ENCODE assay signal across 1 cellular context in the genomic region with DNA sequence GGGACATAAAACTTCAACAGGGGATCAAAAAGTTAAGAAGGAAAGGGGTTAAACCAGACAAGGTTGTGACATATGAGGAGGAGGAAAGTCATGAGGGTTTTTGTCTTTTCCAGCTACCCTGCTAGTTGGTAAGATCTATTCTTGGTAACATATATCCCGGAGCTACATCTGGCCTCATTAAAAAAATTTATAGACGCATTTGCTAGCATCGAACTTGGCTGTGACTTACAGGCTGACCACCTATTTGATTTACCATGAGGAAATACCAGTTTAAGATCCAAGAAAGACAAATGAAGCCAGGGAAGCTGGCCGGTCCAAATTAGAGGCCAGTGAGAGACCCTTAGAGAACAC.
TF ChIP-seq lines count a peak whose summit lies in the region.

No MANE protein-coding gene starts in this region.

TF ChIP-seq in IMR-90, 13 proteins besides CTCF, POLR2A, EP300 and RAD21 (continued from another document):
- TF ChIP-seq, protein P1, sequence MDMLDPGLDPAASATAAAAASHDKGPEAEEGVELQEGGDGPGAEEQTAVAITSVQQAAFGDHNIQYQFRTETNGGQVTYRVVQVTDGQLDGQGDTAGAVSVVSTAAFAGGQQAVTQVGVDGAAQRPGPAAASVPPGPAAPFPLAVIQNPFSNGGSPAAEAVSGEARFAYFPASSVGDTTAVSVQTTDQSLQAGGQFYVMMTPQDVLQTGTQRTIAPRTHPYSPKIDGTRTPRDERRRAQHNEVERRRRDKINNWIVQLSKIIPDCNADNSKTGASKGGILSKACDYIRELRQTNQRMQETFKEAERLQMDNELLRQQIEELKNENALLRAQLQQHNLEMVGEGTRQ (IDR thresholded peaks at IDR 0.05; ENCODE audit: low read depth, low read length) = no peak
- TF ChIP-seq SMC3 (IDR thresholded peaks at IDR 0.05; ENCODE audit: low read depth, low read length) (no peak), FOS (IDR thresholded peaks at IDR 0.05; ENCODE audit: low read depth, low read length) (no peak), CHD1 (IDR thresholded peaks at IDR 0.05; ENCODE audit: low read depth, low read length) (no peak), MXI1 (IDR thresholded peaks at IDR 0.05; ENCODE audit: borderline replicate concordance, low read depth, low read length) (no peak), RCOR1 (IDR thresholded peaks at IDR 0.05; ENCODE audit: insufficient replicate concordance, low read length) (no peak), MAZ (IDR thresholded peaks at IDR 0.05; ENCODE audit: borderline replicate concordance, low read depth, low read length) (no peak)
- TF ChIP-seq, protein P2, sequence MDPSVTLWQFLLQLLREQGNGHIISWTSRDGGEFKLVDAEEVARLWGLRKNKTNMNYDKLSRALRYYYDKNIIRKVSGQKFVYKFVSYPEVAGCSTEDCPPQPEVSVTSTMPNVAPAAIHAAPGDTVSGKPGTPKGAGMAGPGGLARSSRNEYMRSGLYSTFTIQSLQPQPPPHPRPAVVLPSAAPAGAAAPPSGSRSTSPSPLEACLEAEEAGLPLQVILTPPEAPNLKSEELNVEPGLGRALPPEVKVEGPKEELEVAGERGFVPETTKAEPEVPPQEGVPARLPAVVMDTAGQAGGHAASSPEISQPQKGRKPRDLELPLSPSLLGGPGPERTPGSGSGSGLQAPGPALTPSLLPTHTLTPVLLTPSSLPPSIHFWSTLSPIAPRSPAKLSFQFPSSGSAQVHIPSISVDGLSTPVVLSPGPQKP (IDR thresholded peaks at IDR 0.05; ENCODE audit: borderline replicate concordance, low read depth, low read length) = no peak
